In the genomic region with DNA sequence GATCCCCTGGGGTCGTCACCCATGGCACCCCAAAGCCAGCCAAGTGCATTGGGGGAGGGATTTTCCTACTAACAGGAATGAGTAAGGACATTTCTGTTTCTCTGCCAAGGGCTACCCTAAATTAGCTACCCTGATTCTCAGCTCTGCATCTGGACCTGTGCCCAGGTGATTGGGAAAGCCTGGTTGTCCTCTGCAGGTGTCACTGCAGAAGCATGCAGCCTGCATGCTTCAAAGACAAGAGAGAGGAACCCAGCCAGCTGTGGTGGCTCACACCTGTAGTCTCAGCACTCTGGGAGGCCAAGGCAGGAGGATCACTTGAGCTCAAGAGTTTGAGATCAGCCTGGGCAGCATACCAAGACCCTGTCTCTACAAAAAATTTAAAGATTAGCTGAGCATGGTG, we compare ENCODE assay signal across 26 cellular contexts. TPM values are rescaled to one million over a fixed set of nuclear protein-coding genes. Genes with fewer than 3 reads are reported as not detected.
"Had no signal": no experiment of that assay in that cellular context is flagged by ENCODE, and none has a peak within 500 bp of the region (broad histone marks: within the 10 kb centered on the region; RNA-seq: fewer than 3 reads in every experiment).

No MANE protein-coding gene starts in this region.

- ATAC-seq: activated naive CD4-positive, alpha-beta T cell treated with anti-CD3 and anti-CD28 coated beads, Interleukin-2, amount 50 U/mL, for 72 hours; effector memory CD8-positive, alpha-beta T cell; gastrocnemius medialis; naive thymus-derived CD8-positive, alpha-beta T cell; stimulated activated naive CD8-positive, alpha-beta T cell treated with anti-CD3 and anti-CD28 coated beads, Interleukin-15, amount 100 ng/mL, for 72 hours had no signal

- H3K27ac ChIP-seq: brain microvascular endothelial cell, dorsolateral prefrontal cortex, esophagus squamous epithelium, gastrocnemius medialis, tibial artery had no signal

- H3K36me3 Mint-ChIP-seq: activated naive CD4-positive, alpha-beta T cell treated with anti-CD3 and anti-CD28 coated beads, Interleukin-2, amount 50 U/mL, for 72 hours; mesothelial cell of epicardium; naive thymus-derived CD8-positive, alpha-beta T cell had no signal

- H3K9me3 ChIP-seq: esophagus squamous epithelium, gastrocnemius medialis, tibial artery had no signal

- H3K36me3 ChIP-seq: brain microvascular endothelial cell, esophagus squamous epithelium, gastrocnemius medialis, tibial artery had no signal

- FAIRE-seq: colon, TTC549, urothelium cell line had no signal

- H3K27ac Mint-ChIP-seq: effector memory CD8-positive, alpha-beta T cell; mesothelial cell of epicardium; progenitor cell of endocrine pancreas had no signal

- H3K4me1 Mint-ChIP-seq: central memory CD8-positive, alpha-beta T cell; mesothelial cell of epicardium; naive thymus-derived CD8-positive, alpha-beta T cell; stimulated activated naive CD8-positive, alpha-beta T cell treated with anti-CD3 and anti-CD28 coated beads, Interleukin-15, amount 100 ng/mL, for 72 hours had no signal

- H3K27me3 ChIP-seq: gastrocnemius medialis had no signal

- DNase-seq: activated CD4-positive, alpha-beta T cell treated with anti-CD3 and anti-CD28 coated beads for 1 hour; activated CD4-positive, alpha-beta T cell treated with anti-CD3 and anti-CD28 coated beads, Interleukin-2, amount 50 U/mL, for 1 hour; activated gamma-delta T cell treated with Interleukin-2 at 50 U/mL for 16 hours; activated T-cell treated with anti-CD3 and anti-CD28 coated beads, Interleukin-2, amount 50 U/mL, for 1 hour; aorta; brain microvascular endothelial cell; dorsolateral prefrontal cortex; effector memory CD8-positive, alpha-beta T cell; esophagus squamous epithelium; gastrocnemius medialis; hypothalamus; naive thymus-derived CD8-positive, alpha-beta T cell; retina; stimulated activated CD4-positive, alpha-beta T cell treated with anti-CD3 and anti-CD28 coated beads, Interleukin-1b, Interleukin-23, amount 100 ng/mL, for 48 hours; stimulated activated naive CD8-positive, alpha-beta T cell treated with anti-CD3 and anti-CD28 coated beads, Interleukin-15, amount 100 ng/mL, for 72 hours; T-helper 1 cell had no signal

- H3K4me1 ChIP-seq: esophagus squamous epithelium, gastrocnemius medialis, tibial artery had no signal

- H3K4me3 Mint-ChIP-seq: central memory CD8-positive, alpha-beta T cell; effector memory CD8-positive, alpha-beta T cell; mesothelial cell of epicardium; naive thymus-derived CD8-positive, alpha-beta T cell; stimulated activated naive CD8-positive, alpha-beta T cell treated with anti-CD3 and anti-CD28 coated beads, Interleukin-15, amount 100 ng/mL, for 72 hours had no signal

- H3K4me3 ChIP-seq: dorsolateral prefrontal cortex, esophagus squamous epithelium, gastrocnemius medialis, lung, tibial artery had no signal

- H3K9me3 Mint-ChIP-seq: activated naive CD4-positive, alpha-beta T cell treated with anti-CD3 and anti-CD28 coated beads, Interleukin-2, amount 50 U/mL, for 72 hours; central memory CD8-positive, alpha-beta T cell; effector memory CD8-positive, alpha-beta T cell; mesothelial cell of epicardium; naive thymus-derived CD8-positive, alpha-beta T cell; stimulated activated naive CD8-positive, alpha-beta T cell treated with anti-CD3 and anti-CD28 coated beads, Interleukin-15, amount 100 ng/mL, for 72 hours had no signal

RNA-seq across cellular contexts. Expression of a gene that starts 19.6 kb away (rescaled TPM):
- total RNA-seq: activated naive CD4-positive, alpha-beta T cell treated with anti-CD3 and anti-CD28 coated beads, Interleukin-2, amount 50 U/mL, for 72 hours; gastrocnemius medialis; naive thymus-derived CD8-positive, alpha-beta T cell; progenitor cell of endocrine pancreas; skeletal muscle tissue had no signal
- polyA plus RNA-seq: naive thymus-derived CD8-positive, alpha-beta T cell had no signal
